22 cellular contexts compared by ENCODE assay signal in the genomic region with DNA sequence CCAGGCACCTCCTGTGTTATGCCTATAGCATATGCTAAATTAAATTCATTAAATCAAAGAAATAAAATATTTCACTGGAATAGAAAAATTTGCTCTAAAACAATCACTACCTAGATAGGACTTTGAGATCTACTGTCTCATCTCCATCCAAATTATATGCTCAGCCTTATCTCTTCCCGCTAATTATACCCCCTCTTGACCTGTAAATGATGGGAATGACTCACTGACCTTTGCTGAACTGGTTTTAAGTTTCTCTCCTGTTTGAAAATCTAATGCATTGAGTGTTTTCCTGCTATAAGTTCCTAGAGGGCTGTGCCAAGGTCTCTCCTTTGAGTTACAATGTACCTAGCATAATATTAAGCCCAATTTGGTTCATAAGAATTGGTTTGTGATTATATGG.
"Had no signal": no experiment of that assay in that cellular context is flagged by ENCODE, and none has a peak within 500 bp of the region (broad histone marks: within the 10 kb centered on the region; RNA-seq: fewer than 3 reads in every experiment).

No MANE protein-coding gene starts in this region.

- H3K4me3 ChIP-seq: left ventricle myocardium inferior, lung, mucosa of descending colon, ovary, right atrium auricular region, right lobe of liver, smooth muscle cell, transverse colon, upper lobe of left lung, vagina had no signal

- H3K27me3 ChIP-seq: ovary, right atrium auricular region, right lobe of liver, transverse colon, upper lobe of left lung, vagina had no signal

- DNase-seq: islet precursor cell; left ventricle myocardium inferior; midbrain; mucosa of descending colon; naive thymus-derived CD4-positive, alpha-beta T cell; ovary; right lobe of liver; stimulated activated CD4-positive, alpha-beta T cell treated with anti-CD3 and anti-CD28 coated beads, Interleukin-1b, Interleukin-23, amount 100 ng/mL, for 48 hours; stimulated activated CD4-positive, alpha-beta T cell treated with anti-CD3 and anti-CD28 coated beads, Interleukin-2, amount 100 ng/mL, for 48 hours; stimulated activated CD4-positive, alpha-beta T cell treated with anti-CD3 and anti-CD28 coated beads, Interleukin-4, amount 100 ng/mL, for 4 hours; stimulated activated CD8-positive, alpha-beta memory T cell treated with anti-CD3 and anti-CD28 coated beads, Interleukin-4, amount 100 ng/mL, for 48 hours; stimulated activated naive CD4-positive, alpha-beta T cell treated with Interleukin-2 at 50 U/mL for 16 hours; stimulated activated naive CD8-positive, alpha-beta T cell treated with anti-CD3 and anti-CD28 coated beads, Interleukin-15, amount 100 ng/mL, for 72 hours; substantia nigra; transverse colon; upper lobe of left lung had no signal

- H3K36me3 ChIP-seq: left ventricle myocardium inferior, ovary, right atrium auricular region, right lobe of liver, transverse colon, upper lobe of left lung, vagina had no signal

- H3K4me1 ChIP-seq: left ventricle myocardium inferior, right atrium auricular region, right lobe of liver, transverse colon, upper lobe of left lung, vagina had no signal

- ATAC-seq: mucosa of descending colon; naive thymus-derived CD4-positive, alpha-beta T cell; natural killer cell treated with Interleukin-12 subunit alpha and Interleukin-12 subunit beta and Interleukin-15 and Interleukin-18, amount 100 ng/mL, for 72 hours; right lobe of liver; stimulated activated memory B cell treated with anti-CD40 and anti-IgM and Interleukin-4, amounts not matched to agents 10 μg/mL and 1 μg/mL and 100 μg/mL, for 72 hours; stimulated activated naive CD8-positive, alpha-beta T cell treated with anti-CD3 and anti-CD28 coated beads, Interleukin-15, amount 100 ng/mL, for 72 hours had no signal

- H3K27ac ChIP-seq: left ventricle myocardium inferior, ovary, right atrium auricular region, right lobe of liver, transverse colon, upper lobe of left lung, vagina had no signal

- H3K9me3 ChIP-seq: left ventricle myocardium inferior, mucosa of descending colon, ovary, right atrium auricular region, right lobe of liver, transverse colon, upper lobe of left lung, vagina had no signal
